14 cellular contexts compared by ENCODE assay signal in genomic region chr1:15355968-15356621, GRCh38. TPM values are rescaled to one million over a fixed set of nuclear protein-coding genes. Genes with fewer than 3 reads are reported as not detected.
DNase-seq lines count a peak whose midpoint lies in the region; ATAC-seq and TF ChIP-seq lines count a peak whose summit lies in the region.
"Had no signal": no experiment of that assay in that cellular context is flagged by ENCODE, and none has a peak within 500 bp of the region (broad histone marks: within the 10 kb centered on the region; RNA-seq: fewer than 3 reads in every experiment).

No MANE protein-coding gene starts in this region.

- in situ Hi-C loops in astrocyte of the spinal cord (cut with HindIII; ENCODE audit: low sequenced_read_pairs), result no loop called here

- H3K4me3 ChIP-seq in astrocyte of the spinal cord (ENCODE audit: low read depth, low read length), result no peak overlapping the region
- H3K4me3 ChIP-seq: transverse colon had no signal

- peak; percentile 31 for ATAC-seq in activated CD4-positive, alpha-beta T cell treated with anti-CD3 and anti-CD28 coated beads for 36 hours
- ATAC-seq in HG03354 (IDR thresholded peaks at IDR 0.05; ENCODE audit: poor library complexity, severe bottlenecking, unreplicated experiment), result no peak

- no peaks in the 10 kb centered on the region for H3K36me3 Mint-ChIP-seq in activated CD4-positive, alpha-beta T cell treated with anti-CD3 and anti-CD28 coated beads for 36 hours (ENCODE audit: low read depth)

- CTCF ChIA-PET in activated CD4-positive, alpha-beta T cell treated with anti-CD3 and anti-CD28 coated beads for 36 hours (lab: Charles Lee), result interaction anchor here (1.4 kb wide), 1 partner anchor 75 kb away, joined by 5 read pairs; no protein-coding TSS in a partner anchor

- no peak overlapping the region for H3K4me3 Mint-ChIP-seq in activated CD4-positive, alpha-beta T cell treated with anti-CD3 and anti-CD28 coated beads for 36 hours

- no peak for DNase-seq in activated CD4-positive, alpha-beta T cell treated with anti-CD3 and anti-CD28 coated beads for 36 hours
- no peak for DNase-seq in activated CD4-positive, alpha-beta T cell treated with anti-CD3 and anti-CD28 coated beads for 4 hours
- peak; percentile 92 for DNase-seq in NCI-H226
- DNase-seq in astrocyte of the spinal cord (ENCODE audit: low read depth, low spot score), result peak; percentile 81
- DNase-seq in non-pigmented ciliary epithelial cell (ENCODE audit: low read depth), result peak; percentile 44
- DNase-seq in stimulated activated naive CD4-positive, alpha-beta T cell treated with Interleukin-2 at 50 U/mL for 16 hours (lab: John Stamatoyannopoulos, UW), result no peak
- DNase-seq in cerebellar nuclear complex (lab: John Stamatoyannopoulos, UW), result no peak
- DNase-seq: activated CD4-positive, alpha-beta T cell treated with anti-CD3 and anti-CD28 coated beads for 48 hours; caudate nucleus; hypothalamus; NCI-H2171 treated with DMSO at 0.1 percent for 48 hours; stimulated activated CD4-positive, alpha-beta T cell treated with anti-CD3 and anti-CD28 coated beads, Interleukin-15, amount 100 ng/mL, for 24 hours; transverse colon had no signal

- H3K4me1 Mint-ChIP-seq in activated CD4-positive, alpha-beta T cell treated with anti-CD3 and anti-CD28 coated beads for 36 hours, result peaks cover 30% of the 10 kb centered on the region

- POLR2A ChIA-PET in activated CD4-positive, alpha-beta T cell treated with anti-CD3 and anti-CD28 coated beads for 36 hours (lab: Charles Lee), result interaction anchor here (0.7 kb wide), 1 partner anchor 56 kb away, joined by 3 read pairs; no protein-coding TSS in a partner anchor

- no peak for TF ChIP-seq CTCF in astrocyte of the spinal cord (IDR thresholded peaks at IDR 0.05; ENCODE audit: low read depth, low read length)

- no peak overlapping the region for H3K27ac Mint-ChIP-seq in activated CD4-positive, alpha-beta T cell treated with anti-CD3 and anti-CD28 coated beads for 36 hours

- intact Hi-C loops in activated CD4-positive, alpha-beta T cell treated with anti-CD3 and anti-CD28 coated beads for 36 hours (cut with DNase I, micrococcal nuclease), result no loop called here

- no peaks in the 10 kb centered on the region for H3K9me3 Mint-ChIP-seq in activated CD4-positive, alpha-beta T cell treated with anti-CD3 and anti-CD28 coated beads for 36 hours (ENCODE audit: low read depth)

- H3K27me3 Mint-ChIP-seq in activated CD4-positive, alpha-beta T cell treated with anti-CD3 and anti-CD28 coated beads for 36 hours, result peaks cover 3% of the 10 kb centered on the region

RNA-seq across cellular contexts. Expression of gene EFHD2, which starts 53.6 kb away (rescaled TPM):
- 10 to 100 TPM; 43.1 to 48.6 TPM for total RNA-seq in activated CD4-positive, alpha-beta T cell treated with anti-CD3 and anti-CD28 coated beads for 36 hours

Comparison
In these comparisons a context has a peak if more than half of its experiments do, and no peak if none do; other contexts are left out.
1. DNase-seq: peak in NCI-H226 (single experiment), astrocyte of the spinal cord (single experiment) and non-pigmented ciliary epithelial cell (single experiment); none in activated CD4-positive, alpha-beta T cell treated with anti-CD3 and anti-CD28 coated beads for 36 hours (single experiment), activated CD4-positive, alpha-beta T cell treated with anti-CD3 and anti-CD28 coated beads for 4 hours (0 of 2), stimulated activated naive CD4-positive, alpha-beta T cell treated with Interleukin-2 at 50 U/mL for 16 hours (single experiment) and cerebellar nuclear complex (0 of 2).